Comparison of ENCODE assay signal across 25 cellular contexts in the genomic region with DNA sequence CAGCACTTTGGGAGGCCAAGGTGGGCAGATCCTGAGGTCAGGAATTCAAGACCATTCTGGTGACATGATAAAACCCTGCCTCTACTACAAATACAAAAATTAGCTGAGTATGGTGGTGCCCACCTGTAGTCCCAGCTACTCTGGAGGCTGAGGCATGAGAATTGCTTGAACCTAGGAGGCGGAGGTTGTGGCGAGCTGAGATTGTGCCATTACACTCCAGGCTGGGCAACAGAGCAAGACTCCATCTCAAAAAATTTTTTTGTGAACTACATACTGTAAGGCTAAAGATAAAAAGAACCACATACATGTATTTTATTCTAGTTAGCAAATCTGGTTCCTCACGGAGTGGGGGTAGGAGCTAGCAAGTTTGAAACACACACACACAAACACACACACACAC.
"Had no signal": no experiment of that assay in that cellular context is flagged by ENCODE, and none has a peak within 500 bp of the region (broad histone marks: within the 10 kb centered on the region; RNA-seq: fewer than 3 reads in every experiment).

No MANE protein-coding gene starts in this region.

- H3K36me3 ChIP-seq: esophagus muscularis mucosa, gastroesophageal sphincter, left lung, prostate gland, right atrium auricular region, sigmoid colon, tibial artery, upper lobe of right lung, uterus had no signal

- H3K9ac ChIP-seq: neural progenitor cell had no signal

- H2AFZ ChIP-seq: hepatocyte, neural progenitor cell had no signal

- H3K9me3 ChIP-seq: esophagus muscularis mucosa, gastroesophageal sphincter, left lung, prostate gland, sigmoid colon, testis, tibial artery, upper lobe of right lung, uterus had no signal

- H3K27ac ChIP-seq: foreskin keratinocyte, heart left ventricle, hepatocyte, left lung, neural progenitor cell, prostate gland, right atrium auricular region, testis, tibial artery, upper lobe of right lung, uterus had no signal

- DNase-seq: effector CD8-positive, alpha-beta T cell; endodermal cell; foreskin keratinocyte; heart left ventricle; left cardiac atrium; left lung; mesenchymal stem cell; naive thymus-derived CD4-positive, alpha-beta T cell; nucleus accumbens; sigmoid colon; spleen; stimulated activated CD4-positive, alpha-beta T cell treated with anti-CD3 and anti-CD28 coated beads, Interleukin-4, amount 100 ng/mL, for 4 hours; stimulated activated naive CD8-positive, alpha-beta T cell treated with anti-CD3 and anti-CD28 coated beads, Interleukin-15, Interleukin-2, amounts not matched to agents 100 U/mL and 50 U/mL, for 24 hours; substantia nigra; testis; tibial artery; upper lobe of right lung; uterus had no signal

- H3K4me3 ChIP-seq: esophagus muscularis mucosa, gastroesophageal sphincter, heart left ventricle, hepatocyte, left lung, neural progenitor cell, prostate gland, right atrium auricular region, sigmoid colon, spleen, testis, tibial artery, upper lobe of right lung, uterus had no signal

- H3K27me3 ChIP-seq: esophagus muscularis mucosa, foreskin keratinocyte, gastroesophageal sphincter, heart left ventricle, hepatocyte, left lung, neural progenitor cell, right atrium auricular region, sigmoid colon, spleen, testis, tibial artery, upper lobe of right lung, uterus had no signal

- H3K4me1 ChIP-seq: upper lobe of right lung, uterus had no signal

- ATAC-seq: foreskin keratinocyte; gastroesophageal sphincter; heart left ventricle; left cardiac atrium; left lung; naive thymus-derived CD4-positive, alpha-beta T cell; stimulated activated memory B cell treated with anti-CD40 and anti-IgM and Interleukin-4, amounts not matched to agents 10 μg/mL and 1 μg/mL and 100 μg/mL, for 72 hours; stimulated activated naive CD8-positive, alpha-beta T cell treated with anti-CD3 and anti-CD28 coated beads, Interleukin-15, Interleukin-2, amounts not matched to agents 100 U/mL and 50 U/mL, for 24 hours; upper lobe of right lung had no signal

- H3K4me2 ChIP-seq: hepatocyte, neural progenitor cell had no signal
